9 cellular contexts compared by ENCODE assay signal in genomic region chr14:75430106-75430505, GRCh38. TPM values are rescaled to one million over a fixed set of nuclear protein-coding genes. Genes with fewer than 3 reads are reported as not detected.
DNase-seq lines count a peak whose midpoint lies in the region; ATAC-seq, FAIRE-seq and TF ChIP-seq lines count a peak whose summit lies in the region.
"Had no signal": no experiment of that assay in that cellular context is flagged by ENCODE, and none has a peak within 500 bp of the region (broad histone marks: within the 10 kb centered on the region; RNA-seq: fewer than 3 reads in every experiment).

No MANE protein-coding gene starts in this region.

- TF ChIP-seq POLR2A in stomach (IDR thresholded peaks at IDR 0.05): no peak

- H3K4me1 ChIP-seq in liver (ENCODE audit: control insufficient read depth in 4 of 4, insufficient read depth in 4 of 4, low read length in 3 of 4): peaks cover 9 to 52% (median 37%) of the 10 kb centered on the region in 4 donors
- peaks cover 25 to 77% (median 55%) of the 10 kb centered on the region in 4 donors for H3K4me1 ChIP-seq in stomach

- peak; percentile 9 to 22 for TF ChIP-seq RAD21 in liver (IDR thresholded peaks at IDR 0.05)

- H3K27me3 ChIP-seq in liver (ENCODE audit: control insufficient read depth in 4 of 4, insufficient read depth in 4 of 4, low read length in 3 of 4) (no peaks in the 10 kb centered on the region), stomach (no peaks in the 10 kb centered on the region)

- no peak for TF ChIP-seq EP300 in stomach (IDR thresholded peaks at IDR 0.05)

- no peak for TF ChIP-seq CTCF in HFF-Myc (IDR thresholded peaks at IDR 0.05; ENCODE audit: low read depth, low read length, missing control alignments)
- TF ChIP-seq CTCF in liver (IDR thresholded peaks at IDR 0.05; ENCODE audit: low read depth, low read length, missing input control): no peak
- no peak for TF ChIP-seq CTCF in stomach (IDR thresholded peaks at IDR 0.05)
- TF ChIP-seq CTCF in D721Med (IDR thresholded peaks at IDR 0.05; ENCODE audit: insufficient read depth, missing control alignments): no peak

- 37% methylated on average over 7 of the region's 7 CpGs for WGBS in liver
- 28 to 54% (median 43%) methylated on average over 7 of the region's 7 CpGs for WGBS in stomach, 5 donors

- intact Hi-C loops in stomach (cut with DNase I; ENCODE audit: low total_unique reads): no loop called here

- H3K36me3 ChIP-seq in liver (ENCODE audit: control insufficient read depth in 4 of 4, insufficient read depth in 3 of 4, low read depth in 1 of 4, low read length in 3 of 4) (peaks cover 0 to 12% (median 5%) of the 10 kb centered on the region in 4 donors), stomach (peaks cover 6 to 33% (median 26%) of the 10 kb centered on the region in 4 donors)

- FAIRE-seq in D721Med (lab: Jason Lieb, UNC): no peak

- H3K27ac ChIP-seq in liver (ENCODE audit: low read depth in 1 of 2, low read length in 2 of 2): peak overlapping the region; percentile 29 to 72
- H3K27ac ChIP-seq in stomach: peak overlapping the region in 4 of 5 donors; percentile 77 to 93 (median 88)

- ATAC-seq in HG03159 (IDR thresholded peaks at IDR 0.05; ENCODE audit: unreplicated experiment): no peak

- DNase-seq in HFF-Myc (ENCODE audit: extremely low read depth, low read depth) (no peak), cerebellar cortex (ENCODE audit: low spot score) (peak; percentile 55), stomach (no peak), dermis blood vessel endothelial cell (no peak), D721Med (ENCODE audit: insufficient read length, low spot score) (no peak), HuH-7 (ENCODE audit: low spot score) (no peak)
- DNase-seq: OCI-M1 had no signal

- H3K9ac ChIP-seq in liver (ENCODE audit: low read depth in 1 of 2, low read length in 2 of 2): no peak overlapping the region

- H3K4me3 ChIP-seq in HFF-Myc (replicated peaks; ENCODE audit: low read depth, low read length) (peak overlapping the region; percentile 60), liver (ENCODE audit: low read depth in 1 of 3, low read length in 3 of 3) (peak overlapping the region; percentile 7 to 29 (median 14)), stomach (peak overlapping the region; percentile 8 to 77 (median 72))

- H3K9me3 ChIP-seq in liver (ENCODE audit: control insufficient read depth in 4 of 4, low read length in 3 of 4) (no peaks in the 10 kb centered on the region), stomach (no peaks in the 10 kb centered on the region)

TF ChIP-seq in liver, 16 proteins besides CTCF, POLR2A, EP300 and RAD21:
- TF ChIP-seq REST (IDR thresholded peaks at IDR 0.05) (no peak), ZBTB33 (IDR thresholded peaks at IDR 0.05) (no peak), HNF4A (conservative IDR thresholded peaks at IDR 0.05) (peak in 1 of 2 donors; percentile 8), JUND (IDR thresholded peaks at IDR 0.05) (no peak), RXRA (IDR thresholded peaks at IDR 0.05) (peak in 1 of 2 donors; percentile 26), HNF4G (IDR thresholded peaks at IDR 0.05) (no peak), FOXA2 (IDR thresholded peaks at IDR 0.05) (no peak), GABPA (IDR thresholded peaks at IDR 0.05 in 1 of 2, conservative IDR thresholded peaks at IDR 0.05 in 1 of 2) (no peak), ATF3 (IDR thresholded peaks at IDR 0.05) (no peak), EGR1 (IDR thresholded peaks at IDR 0.05; ENCODE audit: low read depth in 2 of 2) (no peak), NR2F2 (IDR thresholded peaks at IDR 0.05) (no peak), MAX (IDR thresholded peaks at IDR 0.05) (no peak), FOXA1 (IDR thresholded peaks at IDR 0.05) (no peak), TAF1 (conservative IDR thresholded peaks at IDR 0.05) (no peak), SP1 (IDR thresholded peaks at IDR 0.05) (peak; percentile 15), YY1 (IDR thresholded peaks at IDR 0.05) (no peak)

RNA-seq across cellular contexts. Expression of gene JDP2, which starts 2.3 kb away (rescaled TPM):
- total RNA-seq in liver: 10 to 100 TPM in 1 of 2 donors, 1 to 10 TPM in 1; 8.6 to 14.6 TPM
- 1 to 10 TPM; 2.4 to 8.8 TPM for polyA plus RNA-seq in liver
- total RNA-seq in stomach: 100 to 1,000 TPM in 1 of 5 donors, 10 to 100 TPM in 4; 10.3 to 145 (median 21.6) TPM
- polyA plus RNA-seq in stomach: 10 to 100 TPM; 18.5 to 82.5 (median 41.5) TPM
- 10.2 and 16.0 TPM in 2 replicates for total RNA-seq in dermis blood vessel endothelial cell

Comparison
In these comparisons a context has a peak if more than half of its experiments do, and no peak if none do; other contexts are left out.
1. H3K4me3 ChIP-seq: peak in every context shown above with its lines; median percentile 72 in stomach; 60 in HFF-Myc; 14 in liver.